ENCODE assay signal across 9 cellular contexts in genomic region chr22:38413085-38414008, GRCh38. TPM values are rescaled to one million over a fixed set of nuclear protein-coding genes. Genes with fewer than 3 reads are reported as not detected.
A peak's percentile ranks its signal among the peaks of the same experiment; 100 is the strongest.
DNase-seq lines count a peak whose midpoint lies in the region; ATAC-seq, FAIRE-seq and TF ChIP-seq lines count a peak whose summit lies in the region.
"Had no signal": no experiment of that assay in that cellular context is flagged by ENCODE, and none has a peak within 500 bp of the region (broad histone marks: within the 10 kb centered on the region; RNA-seq: fewer than 3 reads in every experiment).

No MANE protein-coding gene starts in this region.

- DNase-seq in GM12892 (ENCODE audit: insufficient read length) (peak; percentile 28), RPMI8226 (peak; percentile 97), left ventricle myocardium inferior (peak; percentile 53), small intestine (peak; percentile 53), cerebellum (ENCODE audit: low spot score) (no peak)
- DNase-seq: brain microvascular endothelial cell had no signal

- ATAC-seq in activated CD4-positive, CD25-positive, alpha-beta regulatory T cell treated with anti-CD3 and anti-CD28 coated beads, Interleukin-2, amount 50 U/mL, for 24 hours = no peak
- ATAC-seq in GM19455 (IDR thresholded peaks at IDR 0.05; ENCODE audit: unreplicated experiment) (no peak), GM21737 (IDR thresholded peaks at IDR 0.05; ENCODE audit: unreplicated experiment) (no peak)

- peaks cover 34% of the 10 kb centered on the region for H3K4me1 ChIP-seq in left ventricle myocardium inferior
- no peaks in the 10 kb centered on the region for H3K4me1 ChIP-seq in small intestine (ENCODE audit: control insufficient read depth in 2 of 2, insufficient read depth in 1 of 2, low read depth in 1 of 2, low read length in 1 of 2)

- peak overlapping the region; percentile 58 for H3K4me3 ChIP-seq in left ventricle myocardium inferior
- H3K4me3 ChIP-seq in small intestine (ENCODE audit: low read depth in 1 of 2, low read length in 2 of 2) = peak overlapping the region in 1 of 2 donors; percentile 26

- no peak for TF ChIP-seq CTCF in left ventricle myocardium inferior (IDR thresholded peaks at IDR 0.05; ENCODE audit: borderline replicate concordance)

- 30 to 45% (median 33%) methylated on average over 20 of the region's 20 CpGs for WGBS in small intestine, 3 donors

- H3K27ac ChIP-seq in left ventricle myocardium inferior (replicated peaks) = peak overlapping the region; percentile 75
- H3K27ac ChIP-seq in small intestine (ENCODE audit: low read depth in 1 of 2, low read length in 1 of 2) = no peak overlapping the region
- H3K27ac ChIP-seq: brain microvascular endothelial cell had no signal

- intact Hi-C loops in left ventricle myocardium inferior (cut with micrococcal nuclease) = no loop called here

- peaks cover 8% of the 10 kb centered on the region for H3K27me3 ChIP-seq in left ventricle myocardium inferior (ENCODE audit: low read depth)
- no peaks in the 10 kb centered on the region for H3K27me3 ChIP-seq in small intestine (ENCODE audit: control insufficient read depth in 2 of 2, insufficient read depth in 2 of 2, low read length in 2 of 2)
- H3K27me3 ChIP-seq: brain microvascular endothelial cell had no signal

- no peaks in the 10 kb centered on the region for H3K9me3 ChIP-seq in left ventricle myocardium inferior (replicated peaks)
- H3K9me3 ChIP-seq in small intestine (ENCODE audit: control insufficient read depth, low read depth) = no peaks in the 10 kb centered on the region

- H3K36me3 ChIP-seq in left ventricle myocardium inferior (no peaks in the 10 kb centered on the region), small intestine (ENCODE audit: control insufficient read depth in 2 of 2, insufficient read depth in 2 of 2, low read length in 2 of 2) (no peaks in the 10 kb centered on the region)
- H3K36me3 ChIP-seq: brain microvascular endothelial cell had no signal

- no peak for TF ChIP-seq POLR2A in GM12892 (IDR thresholded peaks at IDR 0.05; ENCODE audit: low read depth, low read length)

- FAIRE-seq in GM12892 (lab: Jason Lieb, UNC) = no peak
- FAIRE-seq in small intestine (lab: Jason Lieb, UNC) = no peak

RNA-seq across cellular contexts. Expression of gene KCNJ4, which starts 41.7 kb away (rescaled TPM):
- polyA plus RNA-seq in GM12892 (2012; ENCODE audit: missing spikeins) = not detected
- 45.7 TPM for total RNA-seq in left ventricle myocardium inferior
- polyA plus RNA-seq in small intestine = under 1 TPM in 1 of 3 donors, not detected in 2; 0.06 TPM
- 1.00 TPM for total RNA-seq in cerebellum

RNA-seq across cellular contexts. Expression of gene KDELR3, which starts 54.5 kb away (rescaled TPM):
- 0.34 TPM for polyA plus RNA-seq in GM12892 (2012; ENCODE audit: missing spikeins)
- total RNA-seq in left ventricle myocardium inferior (6.0 TPM), cerebellum (1.5 TPM)
- polyA plus RNA-seq in small intestine = 10 to 100 TPM in 1 of 3 donors, 1 to 10 TPM in 2; 6.5 to 12.3 (median 9.2) TPM

Comparison
In these comparisons a context has a peak if more than half of its experiments do, and no peak if none do; other contexts are left out.
1. RNA of gene KCNJ4, which starts 41.7 kb away (total RNA-seq): 45.7 TPM in left ventricle myocardium inferior (single experiment); 1.00 TPM in cerebellum (single experiment); every median in the first group is over 10 times any median in the second.